Comparison of ENCODE assay signal across 10 cellular contexts in genomic region chr2:120239488-120240287, GRCh38. TPM values are rescaled to one million over a fixed set of nuclear protein-coding genes. Genes with fewer than 3 reads are reported as not detected.
DNase-seq lines count a peak whose midpoint lies in the region; ATAC-seq, FAIRE-seq and TF ChIP-seq lines count a peak whose summit lies in the region.
"Had no signal": no experiment of that assay in that cellular context is flagged by ENCODE, and none has a peak within 500 bp of the region (broad histone marks: within the 10 kb centered on the region; RNA-seq: fewer than 3 reads in every experiment).

No MANE protein-coding gene starts in this region.

- TF ChIP-seq POLR2A in HCT116 (IDR thresholded peaks at IDR 0.05; ENCODE audit: borderline replicate concordance, extremely low read depth, insufficient read depth, insufficient read length) (no peak), K562 (conservative IDR thresholded peaks at IDR 0.05) (no peak)

- POLR2A ChIA-PET in HCT116 (lab: Charles Lee) = interaction anchor here (1.3 kb wide), 1 partner anchor 16 kb away, joined by 4 read pairs; the partner anchor contains the start of gene TMEM185B
- POLR2A ChIA-PET in K562 (lab: Yijun Ruan, JAX) = interaction anchor here (0.7 to 0.8 kb wide), 2 partner anchors 13 to 343 kb away, joined by 3 to 5 read pairs; partner anchors contain the start of gene RALB
- POLR2A ChIA-PET in CD4-positive, alpha-beta memory T cell (lab: Charles Lee; ENCODE audit: partially characterized antibody) = no interaction called here

- peak overlapping the region; percentile 97 for H3K4me2 ChIP-seq in HCT116 (ENCODE audit: low read length)
- H3K4me2 ChIP-seq in K562 (ENCODE audit: insufficient read depth, low read length) = no peak overlapping the region; the same call in 1 of the 2 replicates
- peak overlapping the region; percentile 48 for H3K4me2 ChIP-seq in hepatocyte
- peak overlapping the region; percentile 19 for H3K4me2 ChIP-seq in smooth muscle cell

- RAD21 ChIA-PET in HCT116 (lab: Charles Lee; ENCODE audit: low non-redundant PET in 1 of 2, low total read pairs in 2 of 2, uncharacterized antibody in 2 of 2, unreplicated experiment in 2 of 2) = interaction anchor here in 1 of 2 experiments (0.7 to 1.4 kb wide), 2 partner anchors 13 to 222 kb away, joined by 3 read pairs; partner anchors contain the start of gene RALB

- H3K4me1 ChIP-seq in HCT116 (ENCODE audit: control insufficient read depth in 1 of 2, insufficient read depth in 2 of 2, low read length in 2 of 2) = peaks cover 37 to 75% of the 10 kb centered on the region in 2 experiments
- H3K4me1 ChIP-seq in K562 (replicated peaks in 1 of 2; ENCODE audit: control insufficient read depth in 2 of 2, insufficient read depth in 2 of 2, low read length in 2 of 2) = peaks cover 18 to 23% of the 10 kb centered on the region in 2 experiments
- peaks cover 21% of the 10 kb centered on the region for H3K4me1 ChIP-seq in hepatocyte (ENCODE audit: insufficient read depth)
- H3K4me1 ChIP-seq in smooth muscle cell (ENCODE audit: low read depth) = peaks cover 22% of the 10 kb centered on the region
- no peaks in the 10 kb centered on the region for H3K4me1 ChIP-seq in CD4-positive, alpha-beta memory T cell (ENCODE audit: insufficient read depth, low read length)

- H3K27ac ChIP-seq in HCT116 (ENCODE audit: low read depth, low read length) (peak overlapping the region; percentile 69), K562 (ENCODE audit: extremely low read depth, low read depth, low read length) (no peak overlapping the region), hepatocyte (peak overlapping the region; percentile 97), smooth muscle cell (ENCODE audit: low read depth) (peak overlapping the region; percentile 55)
- no peak overlapping the region for H3K27ac ChIP-seq in CD4-positive, alpha-beta memory T cell (ENCODE audit: low read depth, low read length)
- H3K27ac ChIP-seq: SK-N-MC had no signal

- H3K27me3 Mint-ChIP-seq in CD4-positive, alpha-beta memory T cell = no peaks in the 10 kb centered on the region
- H3K27me3 Mint-ChIP-seq: central memory CD8-positive, alpha-beta T cell had no signal

- H3K4me3 ChIP-seq in HCT116 (replicated peaks in 1 of 2; ENCODE audit: low read depth in 1 of 2, low read length in 2 of 2) (peak overlapping the region; percentile 2 to 59), K562 (no peak overlapping the region), hepatocyte (no peak overlapping the region), smooth muscle cell (no peak overlapping the region)
- H3K4me3 ChIP-seq in CD4-positive, alpha-beta memory T cell (ENCODE audit: low read length in 2 of 2) = no peak overlapping the region
- H3K4me3 ChIP-seq: SK-N-MC had no signal

- no peak for TF ChIP-seq RAD21 in HCT116 (IDR thresholded peaks at IDR 0.05; ENCODE audit: low read depth)
- TF ChIP-seq RAD21 in K562 (CRISPR knock-in tag; conservative IDR thresholded peaks at IDR 0.05 in 1 of 2, IDR thresholded peaks at IDR 0.05 in 1 of 2) = no peak

- H3K36me3 Mint-ChIP-seq in CD4-positive, alpha-beta memory T cell = no peaks in the 10 kb centered on the region

- no peak for DNase-seq in HCT116 (ENCODE audit: low read depth, low spot score)
- DNase-seq in K562 (ENCODE audit: extremely low read depth in 1 of 4, low spot score in 3 of 4) = peak in 2 of 4 experiments; percentile 32 to 35
- peak; percentile 85 for DNase-seq in hepatocyte (ENCODE audit: low spot score)
- no peak for DNase-seq in smooth muscle cell (lab: John Stamatoyannopoulos, UW; ENCODE audit: unreplicated experiment)
- DNase-seq in CD4-positive, alpha-beta memory T cell = no peak
- DNase-seq in NK-92 treated with Interleukin-12 subunit alpha and Interleukin-12 subunit beta, amount 100 ng/mL, for 24 hours (lab: John Stamatoyannopoulos, UW) = no peak
- DNase-seq in NCI-H1417 treated with DMSO at 0.1 percent for 48 hours (lab: John Stamatoyannopoulos, UW) = no peak

- H3K9ac ChIP-seq in HCT116 (ENCODE audit: low read length) (peak overlapping the region; percentile 74), K562 (ENCODE audit: insufficient read depth in 1 of 2, low read depth in 2 of 2, low read length in 2 of 2) (no peak overlapping the region), smooth muscle cell (ENCODE audit: low read depth) (no peak overlapping the region)

- H4K20me1 ChIP-seq in HCT116 (ENCODE audit: insufficient read depth) (no peaks in the 10 kb centered on the region), K562 (replicated peaks; ENCODE audit: control insufficient read depth, insufficient read depth, low read length) (no peaks in the 10 kb centered on the region), hepatocyte (ENCODE audit: insufficient read depth, poor library complexity, severe bottlenecking) (no peaks in the 10 kb centered on the region), smooth muscle cell (ENCODE audit: low read depth) (no peaks in the 10 kb centered on the region)

- peaks cover 0 to 2% (median 0%) of the 10 kb centered on the region in 8 donors for H3K9me3 Mint-ChIP-seq in CD4-positive, alpha-beta memory T cell
- H3K9me3 Mint-ChIP-seq: central memory CD8-positive, alpha-beta T cell had no signal

- H3K4me3 Mint-ChIP-seq in CD4-positive, alpha-beta memory T cell = no peak overlapping the region
- H3K4me3 Mint-ChIP-seq: central memory CD8-positive, alpha-beta T cell had no signal

- H3K36me3 ChIP-seq in HCT116 (ENCODE audit: control insufficient read depth in 1 of 2, insufficient read depth in 2 of 2, low read length in 2 of 2) (no peaks in the 10 kb centered on the region), K562 (ENCODE audit: control insufficient read depth, insufficient read depth, low read length) (no peaks in the 10 kb centered on the region), hepatocyte (replicated peaks; ENCODE audit: insufficient read depth, low read depth) (no peaks in the 10 kb centered on the region), smooth muscle cell (ENCODE audit: low read depth) (no peaks in the 10 kb centered on the region)
- no peaks in the 10 kb centered on the region for H3K36me3 ChIP-seq in CD4-positive, alpha-beta memory T cell (ENCODE audit: insufficient read depth, low read length)

- H3K9me3 ChIP-seq in HCT116 (ENCODE audit: control insufficient read depth in 1 of 2, insufficient read depth in 1 of 2, low read depth in 1 of 2, low read length in 2 of 2) = peaks cover 0 to 9% of the 10 kb centered on the region in 2 experiments; a peak in 1 of 4 replicates
- no peaks in the 10 kb centered on the region for H3K9me3 ChIP-seq in K562 (replicated peaks; ENCODE audit: control insufficient read depth, insufficient read depth, low read depth, low read length)
- H3K9me3 ChIP-seq in hepatocyte (ENCODE audit: low read depth) = no peaks in the 10 kb centered on the region
- no peaks in the 10 kb centered on the region for H3K9me3 ChIP-seq in smooth muscle cell (replicated peaks; ENCODE audit: low read depth)
- no peaks in the 10 kb centered on the region for H3K9me3 ChIP-seq in CD4-positive, alpha-beta memory T cell (ENCODE audit: control insufficient read depth in 1 of 2, low read length in 2 of 2)

- H3K79me2 ChIP-seq in HCT116 (ENCODE audit: insufficient read depth, low read length) (no peaks in the 10 kb centered on the region), K562 (ENCODE audit: control insufficient read depth, insufficient read depth, low read length) (no peaks in the 10 kb centered on the region), hepatocyte (no peaks in the 10 kb centered on the region), smooth muscle cell (ENCODE audit: low read depth) (no peaks in the 10 kb centered on the region)

- H3K9me2 ChIP-seq in HCT116 (ENCODE audit: insufficient read depth) (no peaks in the 10 kb centered on the region), hepatocyte (replicated peaks; ENCODE audit: insufficient read depth) (no peaks in the 10 kb centered on the region)

- H3K9me1 ChIP-seq in K562 (ENCODE audit: control insufficient read depth, insufficient read depth, low read length) = no peaks in the 10 kb centered on the region

- ATAC-seq in HCT116 = peak; percentile 52
- ATAC-seq in K562 = peak; percentile 40
- ATAC-seq in HG03159 (IDR thresholded peaks at IDR 0.05; ENCODE audit: unreplicated experiment) = no peak

- BruUV-seq in HCT116 (replicated peaks; lab: Mats Ljungman, UMichigan) = no TSS peak
- BruUV-seq in K562 (replicated peaks; lab: Mats Ljungman, UMichigan) = no TSS peak

- no peak for FAIRE-seq in K562 (lab: Jason Lieb, UNC)

- H2AFZ ChIP-seq in HCT116 (ENCODE audit: low read depth, low read length, poor library complexity, severe bottlenecking) = no peak overlapping the region
- peak overlapping the region; percentile 55; the same call in 1 of the 2 replicates for H2AFZ ChIP-seq in K562 (ENCODE audit: low read depth, low read length)
- H2AFZ ChIP-seq in hepatocyte = no peak overlapping the region
- no peak overlapping the region for H2AFZ ChIP-seq in smooth muscle cell (ENCODE audit: low read depth)

- no peaks in the 10 kb centered on the region for H3K27me3 ChIP-seq in HCT116 (ENCODE audit: insufficient read depth, low read length)
- H3K27me3 ChIP-seq in K562 (ENCODE audit: control insufficient read depth in 2 of 2, insufficient read depth in 2 of 2, low read length in 2 of 2) = no peaks in the 10 kb centered on the region
- no peaks in the 10 kb centered on the region for H3K27me3 ChIP-seq in hepatocyte
- H3K27me3 ChIP-seq in smooth muscle cell (ENCODE audit: low read depth) = no peaks in the 10 kb centered on the region
- no peaks in the 10 kb centered on the region for H3K27me3 ChIP-seq in CD4-positive, alpha-beta memory T cell (ENCODE audit: insufficient read depth, low read length)

- H3K27ac Mint-ChIP-seq in CD4-positive, alpha-beta memory T cell = no peak overlapping the region

- H3F3A ChIP-seq in smooth muscle cell (ENCODE audit: low read depth) = no peaks in the 10 kb centered on the region

- H3K4me1 Mint-ChIP-seq in CD4-positive, alpha-beta memory T cell = peaks cover 0 to 4% (median 0%) of the 10 kb centered on the region in 4 donors
- H3K4me1 Mint-ChIP-seq: central memory CD8-positive, alpha-beta T cell had no signal

- no peak for TF ChIP-seq EP300 in K562 (IDR thresholded peaks at IDR 0.05; ENCODE audit: low read length)

- 39% methylated on average over 20 of the region's 22 CpGs for WGBS in K562 (ENCODE audit: insufficient coverage, low coverage, missing lambda C conversion rate)
- 43% methylated on average over 22 of the region's 22 CpGs for WGBS in hepatocyte (ENCODE audit: low lambda C conversion rate, missing lambda C conversion rate)
- 51% methylated on average over 22 of the region's 22 CpGs for WGBS in smooth muscle cell (ENCODE audit: low lambda C conversion rate)

- in situ Hi-C loops in K562 (cut with MboI) = no loop called here

- CTCF ChIA-PET in HCT116 (lab: Charles Lee) (interaction anchor here (1.4 kb wide), 1 partner anchor 13 kb away, joined by 5 read pairs; the partner anchor contains the start of gene RALB), K562 (lab: Yijun Ruan, JAX; ENCODE audit: low intra/inter-chr PET ratio) (no interaction called here)
- CTCF ChIA-PET in CD4-positive, alpha-beta memory T cell (lab: Charles Lee; ENCODE audit: partially characterized antibody) = interaction anchor here (0.6 kb wide), 1 partner anchor 12 kb away, joined by 3 read pairs; no protein-coding TSS in a partner anchor

- TF ChIP-seq CTCF in HCT116 (IDR thresholded peaks at IDR 0.05 in 2 of 3, conservative IDR thresholded peaks at IDR 0.05 in 1 of 3; ENCODE audit: borderline replicate concordance in 1 of 3, insufficient read depth in 1 of 3, low read depth in 2 of 3, low read length in 2 of 3) (no peak), K562 (IDR thresholded peaks at IDR 0.05 in 2 of 3, conservative IDR thresholded peaks at IDR 0.05 in 1 of 3; ENCODE audit: insufficient read depth in 2 of 3, low read depth in 1 of 3, low read length in 3 of 3) (no peak), hepatocyte (IDR thresholded peaks at IDR 0.05; ENCODE audit: poor library complexity) (no peak), smooth muscle cell (IDR thresholded peaks at IDR 0.05; ENCODE audit: borderline replicate concordance, insufficient read depth, poor library complexity, severe bottlenecking) (no peak)

- intact Hi-C loops in HCT116 (cut with micrococcal nuclease) (no loop called here), K562 (cut with micrococcal nuclease) (no loop called here)
- intact Hi-C loops in CD4-positive, alpha-beta memory T cell (cut with micrococcal nuclease) = no loop called here

RNA-seq across cellular contexts. Expression of gene RALB, which starts 13.0 kb away (rescaled TPM):
- total RNA-seq in HCT116 (2021; ENCODE audit: unreplicated experiment) (42.8 TPM), K562 (2014; rRNA removed) (32.6 and 38.2 TPM in 2 replicates), K562 (2014; rRNA removed; fragmentation: Illumina TruSeq; extraction: Trizol) (38.4 and 42.0 TPM in 2 replicates), K562 (2015; rRNA removed; fragmentation: Illumina TruSeq; extraction: Trizol) (58.1 and 65.6 TPM in 2 replicates), K562 (2021) (30.9 and 31.6 TPM in 2 replicates), hepatocyte (66.8 and 68.2 TPM in 2 replicates), smooth muscle cell (72.1 and 73.4 TPM in 2 replicates)
- 47.4 and 60.1 TPM in 2 replicates for polyA plus RNA-seq in HCT116 (2012)
- total RNA-seq in K562 (2011; cell fraction: chromatin; rRNA removed; ENCODE audit: low replicate concordance) = 8.4 and 11.1 TPM in 2 replicates
- total RNA-seq in K562 (2011; cell fraction: nucleolus; rRNA removed) = 7.0 and 9.2 TPM in 2 replicates
- 10.0 and 20.5 TPM in 2 replicates for total RNA-seq in K562 (2011; cell fraction: nucleoplasm; rRNA removed)
- polyA plus RNA-seq in K562 (2011; rRNA removed) (53.5 and 64.2 TPM in 2 replicates), K562 (2014; fragmentation: Illumina TruSeq; extraction: Trizol) (48.1 and 56.8 TPM in 2 replicates), K562 (2014; fragmentation: Nextera tagmentation; extraction: Ambion mirVana) (10 to 100 TPM; 14.8 to 29.9 TPM), K562 (2014; rRNA removed) (41.1 and 46.6 TPM in 2 replicates), hepatocyte (57.5 and 74.4 TPM in 2 replicates), smooth muscle cell (69.9 and 71.3 TPM in 2 replicates)
- 26.9 and 46.9 TPM in 2 replicates for polyA plus RNA-seq in K562 (2011; cell fraction: cytosol; rRNA removed)
- 11.6 and 15.0 TPM in 2 replicates for polyA plus RNA-seq in K562 (2011; cell fraction: nucleus; rRNA removed)
- 67.0 TPM in 2 replicates for polyA plus RNA-seq in K562 (2012)
- 38.1 and 47.9 TPM in 2 replicates for polyA minus RNA-seq in K562 (2011; rRNA and poly(A)+ RNA removed)
- 17.7 and 19.5 TPM in 2 replicates for polyA minus RNA-seq in K562 (2011; cell fraction: cytosol; rRNA and poly(A)+ RNA removed)
- 7.8 and 12.8 TPM in 2 replicates for polyA minus RNA-seq in K562 (2011; cell fraction: nucleus; rRNA and poly(A)+ RNA removed)
- total RNA-seq in CD4-positive, alpha-beta memory T cell = 10 to 100 TPM; 14.0 TPM
- 10 to 100 TPM; 34.8 to 50.4 TPM for polyA plus RNA-seq in CD4-positive, alpha-beta memory T cell

RNA-seq across cellular contexts. Expression of gene TMEM185B, which starts 16.5 kb away (rescaled TPM):
- total RNA-seq in HCT116 (2021; ENCODE audit: unreplicated experiment) (27.1 TPM), K562 (2014; rRNA removed) (17.8 and 26.9 TPM in 2 replicates), K562 (2014; rRNA removed; fragmentation: Illumina TruSeq; extraction: Trizol) (11.2 TPM in 2 replicates), K562 (2015; rRNA removed; fragmentation: Illumina TruSeq; extraction: Trizol) (11.5 and 11.6 TPM in 2 replicates), K562 (2021) (26.3 and 27.3 TPM in 2 replicates), hepatocyte (25.2 and 26.2 TPM in 2 replicates), smooth muscle cell (18.7 and 27.8 TPM in 2 replicates)
- 18.6 and 19.9 TPM in 2 replicates for polyA plus RNA-seq in HCT116 (2012)
- 24.9 and 37.8 TPM in 2 replicates for total RNA-seq in K562 (2011; cell fraction: chromatin; rRNA removed; ENCODE audit: low replicate concordance)
- 22.9 and 35.9 TPM in 2 replicates for total RNA-seq in K562 (2011; cell fraction: nucleolus; rRNA removed)
- total RNA-seq in K562 (2011; cell fraction: nucleoplasm; rRNA removed) = 26.7 and 29.2 TPM in 2 replicates
- polyA plus RNA-seq in K562 (2011; rRNA removed) (8.7 and 12.1 TPM in 2 replicates), K562 (2014; fragmentation: Illumina TruSeq; extraction: Trizol) (23.4 and 28.2 TPM in 2 replicates), K562 (2014; fragmentation: Nextera tagmentation; extraction: Ambion mirVana) (1 to 10 TPM; 2.9 to 3.2 TPM), K562 (2014; rRNA removed) (12.0 and 14.6 TPM in 2 replicates), hepatocyte (20.8 and 24.0 TPM in 2 replicates), smooth muscle cell (18.2 and 18.7 TPM in 2 replicates)
- 10.8 and 16.1 TPM in 2 replicates for polyA plus RNA-seq in K562 (2011; cell fraction: cytosol; rRNA removed)
- polyA plus RNA-seq in K562 (2011; cell fraction: nucleus; rRNA removed) = 19.2 and 23.5 TPM in 2 replicates
- polyA plus RNA-seq in K562 (2012) = 22.9 and 28.1 TPM in 2 replicates
- polyA minus RNA-seq in K562 (2011; rRNA and poly(A)+ RNA removed) = 8.3 and 8.6 TPM in 2 replicates
- polyA minus RNA-seq in K562 (2011; cell fraction: cytosol; rRNA and poly(A)+ RNA removed) = 7.0 and 8.9 TPM in 2 replicates
- 9.2 and 13.6 TPM in 2 replicates for polyA minus RNA-seq in K562 (2011; cell fraction: nucleus; rRNA and poly(A)+ RNA removed)
- total RNA-seq in CD4-positive, alpha-beta memory T cell = 10 to 100 TPM; 20.3 to 20.8 TPM
- 10 to 100 TPM; 17.5 to 24.9 TPM for polyA plus RNA-seq in CD4-positive, alpha-beta memory T cell

Comparison
In these comparisons a context has a peak if more than half of its experiments do, and no peak if none do; other contexts are left out.
1. H3K27ac ChIP-seq: peak in HCT116 (single experiment), hepatocyte (single experiment) and smooth muscle cell (single experiment); none in K562 (single experiment) and CD4-positive, alpha-beta memory T cell (single experiment).
2. H3K4me3 ChIP-seq: peak in HCT116 (2 of 2); none in K562 (single experiment), hepatocyte (single experiment), smooth muscle cell (single experiment) and CD4-positive, alpha-beta memory T cell (0 of 2).
3. Of the 22 proteins assayed by ChIP-seq in both K562 and HCT116: peak only in K562: none; only in HCT116: POLR2AphosphoS5; in both: none; in neither: 21.